In the genomic region with DNA sequence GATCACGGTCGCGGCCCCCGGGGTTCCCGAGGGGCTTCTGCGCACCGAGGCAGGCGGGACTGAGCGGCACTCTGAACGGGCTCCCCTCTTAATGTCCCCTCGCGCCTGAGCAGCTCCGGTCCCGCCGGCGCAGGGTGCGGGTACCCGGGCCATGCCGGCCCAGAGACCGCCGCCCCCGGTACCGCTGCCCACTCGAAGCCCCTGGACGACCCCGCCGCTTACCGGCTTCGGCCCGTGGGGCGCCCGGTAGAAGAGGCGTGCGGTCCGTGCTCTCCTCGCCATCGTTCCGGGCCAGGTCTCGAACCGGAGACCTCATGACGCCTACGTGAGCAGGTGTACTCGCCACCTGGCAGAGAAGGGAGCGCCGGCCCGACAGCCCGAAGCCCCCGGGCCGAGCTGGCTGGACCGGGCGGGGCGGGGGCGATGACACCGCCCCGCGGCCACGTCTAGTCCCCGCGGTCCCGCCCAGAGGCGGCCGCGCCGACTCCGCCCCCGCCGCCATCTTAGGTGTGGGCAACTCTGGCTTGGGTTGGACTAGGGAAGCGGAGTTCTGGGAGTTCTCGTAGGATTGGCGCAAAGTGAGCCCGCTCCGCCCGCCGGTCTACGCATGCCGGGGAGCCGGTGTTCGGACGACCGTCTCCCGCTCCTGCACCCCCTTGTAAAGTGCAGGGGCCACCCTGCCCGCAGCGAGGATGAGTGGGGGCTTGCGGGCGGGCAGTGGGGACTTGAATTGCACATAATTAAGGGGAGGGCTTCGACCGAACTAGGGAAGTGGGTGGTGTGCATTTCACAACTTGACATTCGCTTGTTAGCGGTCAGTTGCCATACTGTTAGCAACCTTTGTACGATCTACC, we compare ENCODE assay signal across 8 cellular contexts. TPM values are rescaled to one million over a fixed set of nuclear protein-coding genes. Genes with fewer than 3 reads are reported as not detected.
A peak's percentile ranks its signal among the peaks of the same experiment; 100 is the strongest.
DNase-seq lines count a peak whose midpoint lies in the region; ATAC-seq and TF ChIP-seq lines count a peak whose summit lies in the region.

A gene with protein sequence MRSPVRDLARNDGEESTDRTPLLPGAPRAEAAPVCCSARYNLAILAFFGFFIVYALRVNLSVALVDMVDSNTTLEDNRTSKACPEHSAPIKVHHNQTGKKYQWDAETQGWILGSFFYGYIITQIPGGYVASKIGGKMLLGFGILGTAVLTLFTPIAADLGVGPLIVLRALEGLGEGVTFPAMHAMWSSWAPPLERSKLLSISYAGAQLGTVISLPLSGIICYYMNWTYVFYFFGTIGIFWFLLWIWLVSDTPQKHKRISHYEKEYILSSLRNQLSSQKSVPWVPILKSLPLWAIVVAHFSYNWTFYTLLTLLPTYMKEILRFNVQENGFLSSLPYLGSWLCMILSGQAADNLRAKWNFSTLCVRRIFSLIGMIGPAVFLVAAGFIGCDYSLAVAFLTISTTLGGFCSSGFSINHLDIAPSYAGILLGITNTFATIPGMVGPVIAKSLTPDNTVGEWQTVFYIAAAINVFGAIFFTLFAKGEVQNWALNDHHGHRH (minus strand): TSS at position 422 of the 854 bp plus-strand sequence. CDS start 106 bp downstream, at position 316.

- H3K27me3 ChIP-seq in left ventricle myocardium inferior (ENCODE audit: low read depth) (no peaks in the 10 kb centered on the region), upper lobe of right lung (no peaks in the 10 kb centered on the region)

- TF ChIP-seq CTCF in left ventricle myocardium inferior (IDR thresholded peaks at IDR 0.05; ENCODE audit: borderline replicate concordance) = no peak
- TF ChIP-seq CTCF in progenitor cell of endocrine pancreas (IDR thresholded peaks at IDR 0.05; ENCODE audit: unreplicated experiment) = peak; percentile 3
- peak; percentile 1 for TF ChIP-seq CTCF in upper lobe of right lung (IDR thresholded peaks at IDR 0.05)

- H3K4me1 Mint-ChIP-seq in progenitor cell of endocrine pancreas (ENCODE audit: low read depth) = peaks cover 13% of the 10 kb centered on the region

- H3K9me3 Mint-ChIP-seq in progenitor cell of endocrine pancreas (ENCODE audit: low read depth) = no peaks in the 10 kb centered on the region

- H3K4me1 ChIP-seq in left ventricle myocardium inferior = peaks cover 33% of the 10 kb centered on the region
- H3K4me1 ChIP-seq in upper lobe of right lung = peaks cover 9% of the 10 kb centered on the region

- peaks cover 11% of the 10 kb centered on the region for H3K36me3 ChIP-seq in left ventricle myocardium inferior
- H3K36me3 ChIP-seq in upper lobe of right lung = peaks cover 7% of the 10 kb centered on the region

- TF ChIP-seq POLR2A in GM15510 (IDR thresholded peaks at IDR 0.05; ENCODE audit: borderline replicate concordance, extremely low read depth, insufficient read length) = peak; percentile 75

- peak within 1 kb of the TSS; percentile 99 for H3K27ac ChIP-seq in left ventricle myocardium inferior (replicated peaks)
- H3K27ac ChIP-seq in upper lobe of right lung = peak within 1 kb of the TSS; percentile 96

- peaks cover 4% of the 10 kb centered on the region for H3K36me3 Mint-ChIP-seq in progenitor cell of endocrine pancreas (ENCODE audit: insufficient read depth)

- DNase-seq in NCI-H146 treated with DMSO at 0.1 percent for 48 hours (lab: John Stamatoyannopoulos, UW; ENCODE audit: unreplicated experiment) (peak; percentile 93), T-helper 1 cell (peak; percentile 80 to 90 (median 86)), amygdala (lab: John Stamatoyannopoulos, UW) (peak; percentile 27 to 95 (median 86)), left ventricle myocardium inferior (peak; percentile 95), progenitor cell of endocrine pancreas (ENCODE audit: low spot score, unreplicated experiment) (peak; percentile 91), upper lobe of right lung (peak; percentile 97)

- peak within 1 kb of the TSS; percentile 94 for H3K4me3 Mint-ChIP-seq in progenitor cell of endocrine pancreas (ENCODE audit: low read depth)

- H3K9me3 ChIP-seq in left ventricle myocardium inferior (replicated peaks) = no peaks in the 10 kb centered on the region
- H3K9me3 ChIP-seq in upper lobe of right lung = no peaks in the 10 kb centered on the region

- H3K27me3 Mint-ChIP-seq in progenitor cell of endocrine pancreas = no peaks in the 10 kb centered on the region

- peak within 1 kb of the TSS; percentile 98 for H3K27ac Mint-ChIP-seq in progenitor cell of endocrine pancreas

- intact Hi-C loops in left ventricle myocardium inferior (cut with micrococcal nuclease) = no loop called here
- intact Hi-C loops in upper lobe of right lung (cut with DNase I) = no loop called here

- peak; percentile 88 for ATAC-seq in HG02884 (IDR thresholded peaks at IDR 0.05; ENCODE audit: unreplicated experiment)
- ATAC-seq in upper lobe of right lung = peak; percentile 98

- H3K4me3 ChIP-seq in left ventricle myocardium inferior = peak within 1 kb of the TSS; percentile 100
- H3K4me3 ChIP-seq in upper lobe of right lung = peak within 1 kb of the TSS; percentile 97

RNA-seq across cellular contexts. Expression of the gene that starts here (rescaled TPM):
- 5.3 TPM for total RNA-seq in left ventricle myocardium inferior
- 8.1 and 8.6 TPM in 2 replicates for total RNA-seq in progenitor cell of endocrine pancreas
- total RNA-seq in upper lobe of right lung = 26.5 TPM

Comparison
In these comparisons a context has a peak if more than half of its experiments do, and no peak if none do; other contexts are left out.
1. Peak in every context shown above with its lines: DNase-seq, ATAC-seq, H3K4me3 ChIP-seq and H3K27ac ChIP-seq.